Comparison of ENCODE assay signal across 22 cellular contexts in the genomic region with DNA sequence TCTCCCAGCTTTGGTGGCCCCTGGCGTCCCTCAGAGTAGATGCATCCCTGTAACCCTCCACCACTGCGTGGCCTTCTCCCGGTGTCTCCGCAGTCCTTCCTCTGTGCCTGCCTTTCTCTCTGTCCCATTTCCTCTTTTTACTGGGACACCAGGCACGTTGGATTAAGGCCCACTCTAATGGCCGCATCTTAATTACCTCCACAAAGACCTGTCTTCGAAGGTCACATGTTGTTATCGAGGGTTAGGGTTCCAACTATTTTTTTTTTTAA.
"Had no signal": no experiment of that assay in that cellular context is flagged by ENCODE, and none has a peak within 500 bp of the region (broad histone marks: within the 10 kb centered on the region; RNA-seq: fewer than 3 reads in every experiment).

No MANE protein-coding gene starts in this region.

- DNase-seq: cerebellar nuclear complex; colonic mucosa; cortex of kidney; effector CD8-positive, alpha-beta T cell; effector memory CD8-positive, alpha-beta T cell; endodermal cell; erythroblast; esophagus squamous epithelium; foreskin fibroblast; foreskin melanocyte; gastrocnemius medialis; heart left ventricle; hypothalamus; immature natural killer cell; left cardiac atrium; left lung; left ventricle myocardium superior; lower lobe of right lung; mesenchymal stem cell; mucosa of descending colon had no signal

- H3K36me3 Mint-ChIP-seq: immature natural killer cell, mesothelial cell of epicardium had no signal

- H3K9me3 Mint-ChIP-seq: dendritic cell treated with granulocyte-macrophage colony-stimulating factor and Interleukin-4, amounts not matched to agents 40 ng/mL and 50 ng/mL, for 4 days; effector memory CD8-positive, alpha-beta T cell; endodermal cell; immature natural killer cell; mesothelial cell of epicardium had no signal

- H3K27me3 Mint-ChIP-seq: dendritic cell treated with granulocyte-macrophage colony-stimulating factor and Interleukin-4, amounts not matched to agents 40 ng/mL and 50 ng/mL, for 4 days; effector memory CD8-positive, alpha-beta T cell had no signal

- H3K4me3 Mint-ChIP-seq: dendritic cell treated with granulocyte-macrophage colony-stimulating factor and Interleukin-4, amounts not matched to agents 40 ng/mL and 50 ng/mL, for 4 days; effector memory CD8-positive, alpha-beta T cell; endodermal cell; immature natural killer cell; mesothelial cell of epicardium had no signal

- H3K4me1 Mint-ChIP-seq: immature natural killer cell had no signal

- H3K27ac Mint-ChIP-seq: dendritic cell treated with granulocyte-macrophage colony-stimulating factor and Interleukin-4, amounts not matched to agents 40 ng/mL and 50 ng/mL, for 4 days; effector memory CD8-positive, alpha-beta T cell; endodermal cell; immature natural killer cell; mesothelial cell of epicardium had no signal
